Comparison of ENCODE assay signal across 9 cellular contexts in genomic region chr22:40732996-40733292, GRCh38. TPM values are rescaled to one million over a fixed set of nuclear protein-coding genes. Genes with fewer than 3 reads are reported as not detected.
DNase-seq lines count a peak whose midpoint lies in the region; ATAC-seq, FAIRE-seq and TF ChIP-seq lines count a peak whose summit lies in the region.
"Had no signal": no experiment of that assay in that cellular context is flagged by ENCODE, and none has a peak within 500 bp of the region (broad histone marks: within the 10 kb centered on the region; RNA-seq: fewer than 3 reads in every experiment).

No MANE protein-coding gene starts in this region.

- no peaks in the 10 kb centered on the region for H3K79me2 ChIP-seq in keratinocyte (ENCODE audit: control insufficient read depth, insufficient read depth, low read length)

- intact Hi-C loops in activated CD4-positive, alpha-beta T cell treated with anti-CD3 and anti-CD28 coated beads, Interleukin-2, amount 10 ng/mL, durations not matched to agents 24 days and 14 days (cut with micrococcal nuclease) = no loop called here

- peaks cover 30% of the 10 kb centered on the region for H3K4me1 Mint-ChIP-seq in activated CD4-positive, alpha-beta T cell treated with anti-CD3 and anti-CD28 coated beads, Interleukin-2, amount 10 ng/mL, durations not matched to agents 24 days and 14 days

- peak overlapping the region; percentile 10 for H3K27ac Mint-ChIP-seq in activated CD4-positive, alpha-beta T cell treated with anti-CD3 and anti-CD28 coated beads, Interleukin-2, amount 10 ng/mL, durations not matched to agents 24 days and 14 days

- H3K4me3 ChIP-seq in keratinocyte (ENCODE audit: control insufficient read depth in 2 of 3, extremely low read depth in 1 of 3, insufficient read depth in 2 of 3, low read depth in 1 of 3, low read length in 3 of 3) (peak overlapping the region in 2 of 3 experiments; percentile 6 to 25), thoracic aorta (peak overlapping the region; percentile 5)

- no peak for DNase-seq in activated CD4-positive, alpha-beta T cell treated with anti-CD3 and anti-CD28 coated beads, Interleukin-2, amount 10 ng/mL, durations not matched to agents 24 days and 14 days
- DNase-seq in activated CD4-positive, alpha-beta T cell treated with anti-CD3 and anti-CD28 coated beads, Interleukin-2, amount 50 U/mL, for 48 hours = no peak
- no peak for DNase-seq in keratinocyte (ENCODE audit: low read depth, low spot score)
- DNase-seq in thoracic aorta (ENCODE audit: low spot score) = no peak
- DNase-seq in NOMO-1 treated with dmso at 0.1 percent for 144 hours (lab: John Stamatoyannopoulos, UW; ENCODE audit: unreplicated experiment) = no peak
- DNase-seq in MV-4-11 (lab: John Stamatoyannopoulos, UW) = no peak
- DNase-seq: SIG-M5 had no signal

- H3K36me3 Mint-ChIP-seq in activated CD4-positive, alpha-beta T cell treated with anti-CD3 and anti-CD28 coated beads, Interleukin-2, amount 10 ng/mL, durations not matched to agents 24 days and 14 days (ENCODE audit: low read depth) = peaks cover 4% of the 10 kb centered on the region

- ATAC-seq in thoracic aorta (ENCODE audit: insufficient number of reproducible peaks, low FRiP score, low read depth) (no peak), HG03571 (IDR thresholded peaks at IDR 0.05; ENCODE audit: unreplicated experiment) (no peak)

- peak overlapping the region; percentile 43 for H3K9ac ChIP-seq in keratinocyte (ENCODE audit: control insufficient read depth, extremely low read depth, insufficient read depth, low read length)

- H3K9me1 ChIP-seq in keratinocyte (ENCODE audit: control insufficient read depth, extremely low read depth, insufficient read depth, low read length) = no peaks in the 10 kb centered on the region

- H3K9me3 ChIP-seq in keratinocyte (ENCODE audit: control insufficient read depth, low read depth, low read length) = no peaks in the 10 kb centered on the region
- H3K9me3 ChIP-seq in thoracic aorta = no peaks in the 10 kb centered on the region

- peak overlapping the region; percentile 82 for H3K27ac ChIP-seq in VCaP
- peak overlapping the region; percentile 30 for H3K27ac ChIP-seq in keratinocyte (ENCODE audit: control insufficient read depth, insufficient read depth, low read length)
- no peak overlapping the region for H3K27ac ChIP-seq in thoracic aorta

- no peaks in the 10 kb centered on the region for H4K20me1 ChIP-seq in keratinocyte (ENCODE audit: control insufficient read depth, extremely low read depth, insufficient read depth, low read length)

- peak overlapping the region; percentile 37 for H2AFZ ChIP-seq in keratinocyte (ENCODE audit: control insufficient read depth, low read length)

- no peaks in the 10 kb centered on the region for H3K27me3 ChIP-seq in keratinocyte (ENCODE audit: control insufficient read depth, extremely low read depth, insufficient read depth, low read length)
- H3K27me3 ChIP-seq in thoracic aorta (replicated peaks; ENCODE audit: insufficient read depth) = no peaks in the 10 kb centered on the region

- TF ChIP-seq CTCF in VCaP (conservative IDR thresholded peaks at IDR 0.05) (peak; percentile 16; the same call in 1 of the 2 replicates), keratinocyte (optimal IDR thresholded peaks at IDR 0.05 in 1 of 3, IDR thresholded peaks at IDR 0.05 in 1 of 3, conservative IDR thresholded peaks at IDR 0.05 in 1 of 3; ENCODE audit: extremely low read depth in 1 of 3, insufficient read depth in 2 of 3, low read length in 3 of 3) (no peak), thoracic aorta (IDR thresholded peaks at IDR 0.05) (no peak)

- no peaks in the 10 kb centered on the region for H3K9me3 Mint-ChIP-seq in activated CD4-positive, alpha-beta T cell treated with anti-CD3 and anti-CD28 coated beads, Interleukin-2, amount 10 ng/mL, durations not matched to agents 24 days and 14 days

- FAIRE-seq in keratinocyte (lab: Jason Lieb, UNC) = no peak

- dilution Hi-C loops in keratinocyte (cut with MboI; ENCODE audit: extremely low pct_ligation_motif_present, low sequenced_read_pairs) = no loop called here

- peak overlapping the region; percentile 17 for H3K4me2 ChIP-seq in keratinocyte (ENCODE audit: control insufficient read depth, extremely low read depth, insufficient read depth, low read depth, low read length)

- H3K4me1 ChIP-seq in keratinocyte (ENCODE audit: control insufficient read depth, extremely low read depth, insufficient read depth, low read length) (peaks cover 23% of the 10 kb centered on the region), thoracic aorta (ENCODE audit: control insufficient read depth in 1 of 2, low read depth in 2 of 2) (peaks cover 0 to 10% of the 10 kb centered on the region in 2 donors)

- H3K4me3 Mint-ChIP-seq in activated CD4-positive, alpha-beta T cell treated with anti-CD3 and anti-CD28 coated beads, Interleukin-2, amount 10 ng/mL, durations not matched to agents 24 days and 14 days = no peak overlapping the region

- no peaks in the 10 kb centered on the region for H3K36me3 ChIP-seq in keratinocyte (ENCODE audit: control insufficient read depth in 2 of 2, extremely low read depth in 1 of 2, insufficient read depth in 2 of 2, low read length in 2 of 2)
- H3K36me3 ChIP-seq in thoracic aorta = no peaks in the 10 kb centered on the region

- H3K27me3 Mint-ChIP-seq in activated CD4-positive, alpha-beta T cell treated with anti-CD3 and anti-CD28 coated beads, Interleukin-2, amount 10 ng/mL, durations not matched to agents 24 days and 14 days = peaks cover 2% of the 10 kb centered on the region

RNA-seq across cellular contexts. Expression of gene MCHR1, which starts 53.7 kb away (rescaled TPM):
- total RNA-seq in activated CD4-positive, alpha-beta T cell treated with anti-CD3 and anti-CD28 coated beads, Interleukin-2, amount 10 ng/mL, durations not matched to agents 24 days and 14 days = not detected in 2 replicates
- 0.12 to 0.24 TPM in 2 of 3 replicates, not detected in the other for polyA plus RNA-seq in keratinocyte
- not detected for polyA plus RNA-seq in keratinocyte (2011; ENCODE audit: low read depth)
- 0.11 TPM in 1 of 2 replicates, not detected in the other for polyA plus RNA-seq in keratinocyte (2011; cell fraction: cytosol; rRNA removed)
- 0.19 and 0.29 TPM in 2 replicates for polyA plus RNA-seq in keratinocyte (2011; cell fraction: nucleus; rRNA removed)
- not detected in 2 replicates for polyA plus RNA-seq in keratinocyte (2012; ENCODE audit: low replicate concordance)
- polyA minus RNA-seq in keratinocyte = 1.8 TPM in 1 of 3 replicates, not detected in the others
- polyA minus RNA-seq in keratinocyte (2011; cell fraction: cytosol; rRNA and poly(A)+ RNA removed) = not detected
- polyA minus RNA-seq in keratinocyte (2011; cell fraction: nucleus; rRNA and poly(A)+ RNA removed) = not detected in 2 replicates
- under 1 TPM in 1 of 2 donors, not detected in 1; 0.41 TPM for total RNA-seq in thoracic aorta

Comparison
In these comparisons a context has a peak if more than half of its experiments do, and no peak if none do; other contexts are left out.
1. H3K27ac ChIP-seq: peak in VCaP (single experiment) and keratinocyte (single experiment); none in thoracic aorta (0 of 2).